In the genomic region with DNA sequence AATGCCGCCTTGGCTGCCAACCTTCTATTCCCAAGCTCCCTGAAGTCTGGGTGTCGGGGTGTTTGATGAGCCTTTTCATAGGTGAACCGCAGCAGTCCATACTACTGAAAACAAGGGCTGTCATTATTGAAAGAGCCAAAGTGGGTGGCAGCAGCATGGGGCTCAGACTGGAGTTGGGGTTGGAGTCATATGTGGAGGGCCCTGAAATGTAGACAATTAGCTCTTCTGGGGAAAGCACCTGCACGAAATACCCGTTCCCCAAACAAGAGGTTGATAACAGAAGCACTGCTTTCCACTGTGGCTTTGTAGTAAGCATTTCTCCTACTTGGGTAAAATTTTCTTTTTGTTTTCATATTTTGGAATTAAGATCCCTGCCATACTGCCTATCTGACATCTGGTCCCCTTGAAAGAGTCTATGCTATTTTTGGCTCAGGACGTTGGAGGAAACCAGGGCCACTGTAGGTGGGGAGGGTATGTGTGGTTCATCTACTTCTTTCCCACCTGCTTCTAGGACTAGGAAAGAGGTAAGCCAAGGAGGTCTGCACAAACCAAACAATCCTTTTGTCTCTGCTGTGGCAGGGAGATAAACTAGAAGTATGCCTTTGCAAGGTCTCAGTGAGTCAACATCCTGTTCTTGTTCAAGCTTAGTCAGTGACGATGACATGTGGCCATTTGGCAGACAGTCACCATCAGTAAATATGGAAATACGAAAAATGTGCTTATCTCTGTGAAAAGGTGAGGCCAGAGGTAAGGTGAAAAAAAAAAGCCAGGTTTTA, we compare ENCODE assay signal across 8 cellular contexts.
DNase-seq lines count a peak whose midpoint lies in the region; ATAC-seq and TF ChIP-seq lines count a peak whose summit lies in the region.

No MANE protein-coding gene starts in this region.

- peak; percentile 91 for ATAC-seq in left lung

- TF ChIP-seq CTCF in left lung (IDR thresholded peaks at IDR 0.05) = no peak

- no peak overlapping the region for H3K4me3 ChIP-seq in left lung

- H3K9me3 ChIP-seq in left lung = no peaks in the 10 kb centered on the region

- intact Hi-C loops in activated T-helper 2 cell treated with anti-CD3 and anti-CD28 coated beads, Interferon-gamma antibody, Interleukin-2, Interleukin-4, amounts not matched to agents 10 μg/mL and 5 μg/mL and 100 μg/mL, durations not matched to agents 14 hours and 24 hours and 36 hours (cut with micrococcal nuclease) = no loop called here
- intact Hi-C loops in left lung (cut with DNase I) = no loop called here

- no peak overlapping the region for H3K4me3 Mint-ChIP-seq in activated T-helper 2 cell treated with anti-CD3 and anti-CD28 coated beads, Interferon-gamma antibody, Interleukin-2, Interleukin-4, amounts not matched to agents 10 μg/mL and 5 μg/mL and 100 μg/mL, durations not matched to agents 14 hours and 24 hours and 36 hours (ENCODE audit: low read depth)

- H3K36me3 Mint-ChIP-seq in activated T-helper 2 cell treated with anti-CD3 and anti-CD28 coated beads, Interferon-gamma antibody, Interleukin-2, Interleukin-4, amounts not matched to agents 10 μg/mL and 5 μg/mL and 100 μg/mL, durations not matched to agents 14 hours and 24 hours and 36 hours (ENCODE audit: low read depth) = no peaks in the 10 kb centered on the region

- DNase-seq in AG08396 (ENCODE audit: low spot score) = peak; percentile 37
- DNase-seq in HS-5 (ENCODE audit: low read depth) = peak; percentile 58
- DNase-seq in activated T-helper 2 cell treated with anti-CD3 and anti-CD28 coated beads, Interferon-gamma antibody, Interleukin-2, Interleukin-4, amounts not matched to agents 10 μg/mL and 5 μg/mL and 100 μg/mL, durations not matched to agents 14 hours and 24 hours and 36 hours (ENCODE audit: low spot score) = no peak
- no peak for DNase-seq in left lung
- DNase-seq in HUDEP-2 (lab: John Stamatoyannopoulos, UW; ENCODE audit: unreplicated experiment in 76 of 76) = no peak
- no peak for DNase-seq in NCI-H524 (lab: John Stamatoyannopoulos, UW)
- no peak for DNase-seq in occipital lobe (lab: John Stamatoyannopoulos, UW)
- no peak for DNase-seq in retina

- no peaks in the 10 kb centered on the region for H3K9me3 Mint-ChIP-seq in activated T-helper 2 cell treated with anti-CD3 and anti-CD28 coated beads, Interferon-gamma antibody, Interleukin-2, Interleukin-4, amounts not matched to agents 10 μg/mL and 5 μg/mL and 100 μg/mL, durations not matched to agents 14 hours and 24 hours and 36 hours

- no peaks in the 10 kb centered on the region for H3K27me3 Mint-ChIP-seq in activated T-helper 2 cell treated with anti-CD3 and anti-CD28 coated beads, Interferon-gamma antibody, Interleukin-2, Interleukin-4, amounts not matched to agents 10 μg/mL and 5 μg/mL and 100 μg/mL, durations not matched to agents 14 hours and 24 hours and 36 hours (ENCODE audit: low read depth)

- peaks cover 0 to 6% of the 10 kb centered on the region in 2 donors for H3K4me1 ChIP-seq in left lung

- no peaks in the 10 kb centered on the region for H3K27me3 ChIP-seq in left lung

- H3K36me3 ChIP-seq in left lung = no peaks in the 10 kb centered on the region

- peak overlapping the region; percentile 56 for H3K27ac Mint-ChIP-seq in activated T-helper 2 cell treated with anti-CD3 and anti-CD28 coated beads, Interferon-gamma antibody, Interleukin-2, Interleukin-4, amounts not matched to agents 10 μg/mL and 5 μg/mL and 100 μg/mL, durations not matched to agents 14 hours and 24 hours and 36 hours

- H3K27ac ChIP-seq in left lung = peak overlapping the region; percentile 13 to 17

- H3K4me1 Mint-ChIP-seq in activated T-helper 2 cell treated with anti-CD3 and anti-CD28 coated beads, Interferon-gamma antibody, Interleukin-2, Interleukin-4, amounts not matched to agents 10 μg/mL and 5 μg/mL and 100 μg/mL, durations not matched to agents 14 hours and 24 hours and 36 hours (ENCODE audit: low read depth) = peaks cover 7% of the 10 kb centered on the region

Comparison
In these comparisons a context has a peak if more than half of its experiments do, and no peak if none do; other contexts are left out.
1. DNase-seq: peak in AG08396 (single experiment) and HS-5 (single experiment); none in activated T-helper 2 cell treated with anti-CD3 and anti-CD28 coated beads, Interferon-gamma antibody, Interleukin-2, Interleukin-4, amounts not matched to agents 10 μg/mL and 5 μg/mL and 100 μg/mL, durations not matched to agents 14 hours and 24 hours and 36 hours (single experiment), left lung (0 of 2), HUDEP-2 (0 of 76), NCI-H524 (0 of 2), occipital lobe (single experiment) and retina (single experiment).